Comparison of ENCODE assay signal across 8 cellular contexts in genomic region chr11:64358907-64359711, GRCh38. TPM values are rescaled to one million over a fixed set of nuclear protein-coding genes. Genes with fewer than 3 reads are reported as not detected.
DNase-seq lines count a peak whose midpoint lies in the region; ATAC-seq and TF ChIP-seq lines count a peak whose summit lies in the region.

TSS of gene RPS6KA4 (plus strand) at chr11:64359162. CDS start at chr11:64359236, 74 bp downstream.

- peaks cover 25% of the 10 kb centered on the region for H3K4me1 ChIP-seq in HUES64 (ENCODE audit: insufficient read depth, low read length)

- POLR2A ChIA-PET in AG04450 (lab: Yijun Ruan, JAX) = no interaction called here

- H3K27ac ChIP-seq in AG04450 (ENCODE audit: low read depth, low read length) (peak within 1 kb of the TSS; percentile 31), HUES64 (ENCODE audit: low read depth, low read length) (peak within 1 kb of the TSS; percentile 19; the same call in 1 of the 2 replicates)

- H3K36me3 ChIP-seq in HUES64 (ENCODE audit: insufficient read depth, low read length) = peaks cover 33% of the 10 kb centered on the region

- H3K9ac ChIP-seq in HUES64 (ENCODE audit: low read depth, low read length) = peak within 1 kb of the TSS; percentile 74

- DNase-seq in AG04450 (ENCODE audit: low read depth, low spot score) (no peak), T-helper 9 cell (peak; percentile 29), iPS-NIHi11 (ENCODE audit: low spot score) (peak; percentile 95), sciatic nerve (ENCODE audit: low spot score) (peak; percentile 81), NCI-H1048 (lab: John Stamatoyannopoulos, UW) (no peak)
- DNase-seq in central memory CD4-positive, alpha-beta T cell = peak; percentile 44

- WGBS in HUES64 = 1% methylated on average over 70 of the region's 70 CpGs

- TF ChIP-seq CTCF in AG04450 (IDR thresholded peaks at IDR 0.05; ENCODE audit: low read depth, low read length) = no peak

- CTCF ChIA-PET in AG04450 (lab: Charles Lee) = interaction anchor here (0.7 to 0.9 kb wide), 2 partner anchors 17 to 85 kb away, joined by 4 read pairs; no protein-coding TSS in a partner anchor

- peak; percentile 71 for ATAC-seq in GM18511 (IDR thresholded peaks at IDR 0.05; ENCODE audit: unreplicated experiment)
- peak; percentile 81 for ATAC-seq in sciatic nerve

- H3K4me3 ChIP-seq in AG04450 (ENCODE audit: low read depth, low read length) = peak within 1 kb of the TSS; percentile 92
- H3K4me3 ChIP-seq in HUES64 (ENCODE audit: low read length) = peak within 1 kb of the TSS; percentile 79

- H3K27me3 ChIP-seq in AG04450 (ENCODE audit: control insufficient read depth, insufficient read depth, low read length) (no peaks in the 10 kb centered on the region), HUES64 (ENCODE audit: insufficient read depth, low read length) (no peaks in the 10 kb centered on the region)

- intact Hi-C loops in sciatic nerve (cut with DNase I) = no loop called here

- H3K9me3 ChIP-seq in AG04450 (ENCODE audit: control insufficient read depth, insufficient read depth, low read length) = no peaks in the 10 kb centered on the region; the same call in 1 of the 2 replicates
- H3K9me3 ChIP-seq in HUES64 (ENCODE audit: insufficient read depth, low read depth, low read length) = no peaks in the 10 kb centered on the region

RNA-seq across cellular contexts. Expression of gene RPS6KA4, which starts in this region (rescaled TPM):
- polyA plus RNA-seq in AG04450 (2011; rRNA removed) = 21.9 and 29.6 TPM in 2 replicates
- polyA minus RNA-seq in AG04450 (2011; rRNA and poly(A)+ RNA removed) = 26.9 and 36.6 TPM in 2 replicates
- polyA plus RNA-seq in HUES64 (2013, experiment 1 of 2) = 7.5 TPM
- polyA plus RNA-seq in HUES64 (2013, experiment 2 of 2) = 9.3 TPM
- 23.8 TPM for total RNA-seq in sciatic nerve

Comparison
In these comparisons a context has a peak if more than half of its experiments do, and no peak if none do; other contexts are left out.
1. DNase-seq: peak in T-helper 9 cell (single experiment), central memory CD4-positive, alpha-beta T cell (single experiment), iPS-NIHi11 (single experiment) and sciatic nerve (single experiment); none in AG04450 (single experiment) and NCI-H1048 (single experiment).